ENCODE assay signal across 8 cellular contexts in genomic region chr7:107660381-107661080, GRCh38. TPM values are rescaled to one million over a fixed set of nuclear protein-coding genes. Genes with fewer than 3 reads are reported as not detected.
DNase-seq lines count a peak whose midpoint lies in the region; TF ChIP-seq lines count a peak whose summit lies in the region.

Gene SLC26A4 (plus strand): TSS chr7:107660828. CDS start chr7:107661642, 814 bp downstream.

- H3K27ac ChIP-seq in KOPT-K1 (ENCODE audit: low read depth, low read length, poor library complexity, severe bottlenecking) = peak within 1 kb of the TSS; percentile 14
- H3K27ac ChIP-seq in adrenal gland = no peak within 1 kb of the TSS

- H3K4me1 ChIP-seq in adrenal gland (replicated peaks in 1 of 2) = peaks cover 8 to 9% of the 10 kb centered on the region in 2 donors

- TF ChIP-seq CTCF in adrenal gland (IDR thresholded peaks at IDR 0.05) = no peak

- H3K9me3 ChIP-seq in KOPT-K1 (ENCODE audit: insufficient read depth, low read length, poor library complexity, severe bottlenecking) (peaks cover 13% of the 10 kb centered on the region), adrenal gland (replicated peaks in 1 of 3) (no peaks in the 10 kb centered on the region)

- H3K4me3 ChIP-seq in adrenal gland = peak within 1 kb of the TSS; percentile 10 to 68 (median 38)

- no peaks in the 10 kb centered on the region for H3K36me3 ChIP-seq in KOPT-K1 (ENCODE audit: insufficient read depth, low read length)
- no peaks in the 10 kb centered on the region for H3K36me3 ChIP-seq in adrenal gland (replicated peaks in 1 of 2)

- DNase-seq in NCI-H748 (lab: John Stamatoyannopoulos, UW; ENCODE audit: unreplicated experiment) (peak; percentile 34), NCI-H748 treated with DMSO at 0.1 percent for 48 hours (lab: John Stamatoyannopoulos, UW) (no peak), adrenal gland (no peak), iPS-NIHi11 (ENCODE audit: low spot score) (peak; percentile 12), ureter (ENCODE audit: low spot score) (no peak)
- peak; percentile 32 to 33 for DNase-seq in stimulated activated CD4-positive, alpha-beta T cell treated with anti-CD3 and anti-CD28 coated beads, Interleukin-2, amount 100 ng/mL, for 48 hours
- DNase-seq in effector CD8-positive, alpha-beta T cell (lab: John Stamatoyannopoulos, UW) = no peak

- TF ChIP-seq POLR2A in adrenal gland (IDR thresholded peaks at IDR 0.05) = no peak

- 9 to 16% (median 11%) methylated on average over 13 to 37 of the region's 37 CpGs for WGBS in adrenal gland, 4 donors

- H3K27me3 ChIP-seq in adrenal gland = peaks cover 23% of the 10 kb centered on the region

- intact Hi-C loops in adrenal gland (cut with DNase I) = no loop called here

RNA-seq across cellular contexts. Expression of gene SLC26A4, which starts in this region (rescaled TPM):
- total RNA-seq in adrenal gland (under 1 TPM in 7 of 8 donors, not detected in 1; 0.14 to 0.78 (median 0.31) TPM), ureter (1.4 TPM)
- under 1 TPM; 0.13 to 0.16 (median 0.16) TPM for polyA plus RNA-seq in adrenal gland

Comparison
In these comparisons a context has a peak if more than half of its experiments do, and no peak if none do; other contexts are left out.
1. DNase-seq: peak in NCI-H748 (single experiment), iPS-NIHi11 (single experiment) and stimulated activated CD4-positive, alpha-beta T cell treated with anti-CD3 and anti-CD28 coated beads, Interleukin-2, amount 100 ng/mL, for 48 hours (2 of 2); none in NCI-H748 treated with DMSO at 0.1 percent for 48 hours (single experiment), adrenal gland (0 of 7), effector CD8-positive, alpha-beta T cell (single experiment) and ureter (single experiment).